20 cellular contexts compared by ENCODE assay signal in genomic region chr18:26977791-26978190, GRCh38.
"Had no signal": no experiment of that assay in that cellular context is flagged by ENCODE, and none has a peak within 500 bp of the region (broad histone marks: within the 10 kb centered on the region; RNA-seq: fewer than 3 reads in every experiment).

No MANE protein-coding gene starts in this region.

- H3K9me3 ChIP-seq: esophagus muscularis mucosa, gastrocnemius medialis, heart right ventricle, mucosa of descending colon, neutrophil, right atrium auricular region, sigmoid colon, thoracic aorta, transverse colon had no signal

- H3K27ac ChIP-seq: epithelial cell of prostate, esophagus muscularis mucosa, gastrocnemius medialis, heart right ventricle, neutrophil, right atrium auricular region, sigmoid colon, skin epidermis, thoracic aorta, transverse colon had no signal

- H3K36me3 ChIP-seq: esophagus muscularis mucosa, gastrocnemius medialis, heart right ventricle, neutrophil, right atrium auricular region, sigmoid colon, thoracic aorta, transverse colon had no signal

- DNase-seq: effector memory CD8-positive, alpha-beta T cell; gastrocnemius medialis; heart right ventricle; hypothalamus; kidney glomerular epithelial cell; mucosa of descending colon; naive thymus-derived CD8-positive, alpha-beta T cell; posterior cingulate gyrus; sigmoid colon; stimulated activated CD4-positive, alpha-beta T cell treated with anti-CD3 and anti-CD28 coated beads, Interleukin-2, amount 100 ng/mL, for 24 hours; stimulated activated CD4-positive, alpha-beta T cell treated with anti-CD3 and anti-CD28 coated beads, Interleukin-4, amount 100 ng/mL, for 4 hours; stimulated activated naive B cell treated with anti-CD40 and anti-IgM and Interleukin-4, amounts not matched to agents 10 μg/mL and 1 μg/mL and 100 μg/mL, for 72 hours; stimulated activated naive CD8-positive, alpha-beta T cell treated with anti-CD3 and anti-CD28 coated beads, Interleukin-15, amount 100 ng/mL, for 72 hours; transverse colon had no signal

- H3K4me3 ChIP-seq: esophagus muscularis mucosa, gastrocnemius medialis, heart right ventricle, mucosa of descending colon, right atrium auricular region, sigmoid colon, skin epidermis, thoracic aorta, transverse colon had no signal

- H3K4me1 ChIP-seq: esophagus muscularis mucosa, heart right ventricle, right atrium auricular region, sigmoid colon, transverse colon had no signal

- ATAC-seq: effector memory CD8-positive, alpha-beta T cell; gastrocnemius medialis; heart right ventricle; mucosa of descending colon; naive thymus-derived CD8-positive, alpha-beta T cell; stimulated activated naive B cell treated with anti-CD40 and anti-IgM and Interleukin-4, amounts not matched to agents 10 μg/mL and 1 μg/mL and 100 μg/mL, for 72 hours; stimulated activated naive CD8-positive, alpha-beta T cell treated with anti-CD3 and anti-CD28 coated beads, Interleukin-15, amount 100 ng/mL, for 72 hours had no signal

- H3K27me3 ChIP-seq: esophagus muscularis mucosa, gastrocnemius medialis, heart right ventricle, neutrophil, right atrium auricular region, sigmoid colon, transverse colon had no signal
